18 cellular contexts compared by ENCODE assay signal in genomic region chr1:4971666-4972065, GRCh38.
DNase-seq lines count a peak whose midpoint lies in the region; ATAC-seq, FAIRE-seq and TF ChIP-seq lines count a peak whose summit lies in the region.
"Had no signal": no experiment of that assay in that cellular context is flagged by ENCODE, and none has a peak within 500 bp of the region (broad histone marks: within the 10 kb centered on the region; RNA-seq: fewer than 3 reads in every experiment).

No MANE protein-coding gene starts in this region.

- H3K23ac ChIP-seq in H1 (ENCODE audit: insufficient read length), result no peak overlapping the region

- no peaks in the 10 kb centered on the region for H3K27me3 Mint-ChIP-seq in osteocyte (ENCODE audit: unreplicated experiment)

- H3K18ac ChIP-seq in H1 (ENCODE audit: extremely low read depth, low read length), result no peak overlapping the region

- no peaks in the 10 kb centered on the region for H3K79me2 ChIP-seq in H1 (ENCODE audit: control insufficient read depth in 1 of 2, insufficient read depth in 2 of 2, low read length in 2 of 2)

- TF ChIP-seq CTCF in H1 (IDR thresholded peaks at IDR 0.05; ENCODE audit: control extremely low read depth in 1 of 3, insufficient read depth in 1 of 3, low read depth in 1 of 3, low read length in 3 of 3) (no peak), osteocyte (IDR thresholded peaks at IDR 0.05) (no peak)

- H3K36me3 ChIP-seq in H1 (ENCODE audit: control insufficient read depth in 2 of 4, insufficient read depth in 4 of 4, low read length in 3 of 4), result no peaks in the 10 kb centered on the region
- H3K36me3 ChIP-seq: BLaER1, HAP-1 had no signal

- peak; percentile 41 for DNase-seq in activated effector memory CD4-positive, alpha-beta T cell treated with anti-CD3 and anti-CD28 coated beads, Interleukin-2, amount 50 U/mL, for 16 hours
- no peak for DNase-seq in activated effector memory CD4-positive, alpha-beta T cell treated with Interleukin-2 at 50 U/mL for 16 hours
- no peak for DNase-seq in H1 (ENCODE audit: low read depth in 1 of 2, low spot score in 2 of 2)
- DNase-seq in osteocyte (ENCODE audit: extremely low spot score, unreplicated experiment), result peak; percentile 72
- DNase-seq in activated CD4-positive, alpha-beta T cell treated with anti-CD3 and anti-CD28 coated beads for 1 hour, result no peak
- DNase-seq: 8988T; CD4-positive, alpha-beta memory T cell; DMS153; DMS79; GDM1 had no signal

- no peak overlapping the region for H3K4ac ChIP-seq in H1 (replicated peaks; ENCODE audit: insufficient read length, low read depth, low read length)

- H3K9me3 ChIP-seq in H1 (ENCODE audit: insufficient read depth in 2 of 2, low read depth in 1 of 2, low read length in 1 of 2), result no peaks in the 10 kb centered on the region
- H3K9me3 ChIP-seq: BLaER1, HAP-1 had no signal

- ATAC-seq in GM19463 (IDR thresholded peaks at IDR 0.05; ENCODE audit: unreplicated experiment) (no peak), GM21529 (IDR thresholded peaks at IDR 0.05; ENCODE audit: unreplicated experiment) (no peak)
- ATAC-seq: HepG2 had no signal

- H3K9me3 Mint-ChIP-seq in osteocyte (ENCODE audit: unreplicated experiment), result peaks cover 29% of the 10 kb centered on the region

- no peaks in the 10 kb centered on the region for H3K4me1 Mint-ChIP-seq in osteocyte (ENCODE audit: unreplicated experiment)
- H3K4me1 Mint-ChIP-seq: CD14-positive monocyte had no signal

- H2AK5ac ChIP-seq in H1 (ENCODE audit: low read depth, low read length), result 0 out of 2 replicates have a peak overlapping the region, but pooled peaks have one; percentile 33

- H4K8ac ChIP-seq in H1 (ENCODE audit: extremely low read depth, insufficient read depth, low read length), result no peak overlapping the region

- H2AFZ ChIP-seq in H1 (ENCODE audit: low read length), result no peak overlapping the region

- H3K4me3 ChIP-seq in H1 (ENCODE audit: extremely low read depth in 1 of 4, insufficient read depth in 2 of 4, low read depth in 3 of 4, low read length in 4 of 4), result no peak overlapping the region
- H3K4me3 ChIP-seq: BLaER1, HAP-1 had no signal

- H4K91ac ChIP-seq in H1 (replicated peaks; ENCODE audit: insufficient read length, low read length), result no peak overlapping the region

- H4K20me1 ChIP-seq in H1 (replicated peaks in 1 of 2; ENCODE audit: control insufficient read depth in 1 of 2, insufficient read depth in 2 of 2, low read length in 2 of 2), result no peaks in the 10 kb centered on the region
- H4K20me1 ChIP-seq: BLaER1 had no signal

- no peak overlapping the region for H2BK15ac ChIP-seq in H1 (ENCODE audit: low read length)

- H2BK20ac ChIP-seq in H1 (ENCODE audit: low read length), result no peak overlapping the region

- 83% methylated on average over 3 of the region's 3 CpGs; no CpG with 5 or more reads in 1 of the 2 experiments for WGBS in H1 (ENCODE audit: extremely low coverage in 1 of 2, insufficient coverage in 1 of 2, insufficient read length in 1 of 2, insufficient replicate concordance in 2 of 2, low coverage in 1 of 2, low lambda C conversion rate in 2 of 2, missing lambda C conversion rate in 1 of 2), 2 experiments

- no peak overlapping the region for H3K9ac ChIP-seq in H1 (replicated peaks in 1 of 4; ENCODE audit: extremely low read depth in 1 of 4, low read depth in 3 of 4, low read length in 3 of 4)
- H3K9ac ChIP-seq: BLaER1 had no signal

- TF ChIP-seq EP300 in H1 (IDR thresholded peaks at IDR 0.05; ENCODE audit: borderline replicate concordance in 1 of 2, low read depth in 2 of 2, low read length in 2 of 2), result no peak

- no peak overlapping the region for H3K56ac ChIP-seq in H1 (replicated peaks; ENCODE audit: insufficient read length, low read depth, low read length)

- H3K27ac ChIP-seq in H1 (ENCODE audit: low read depth, low read length), result no peak overlapping the region
- H3K27ac ChIP-seq: BLaER1 had no signal

- H2BK12ac ChIP-seq in H1 (ENCODE audit: low read depth, low read length), result peak overlapping the region; percentile 4; the same call in 1 of the 2 replicates

- no peak for FAIRE-seq in H1 (lab: Jason Lieb, UNC)
- FAIRE-seq: GM12892, GM18507, HepG2 had no signal

- H2BK5ac ChIP-seq in H1 (ENCODE audit: low read depth, low read length), result no peak overlapping the region

- no peak overlapping the region for H3K4me3 Mint-ChIP-seq in osteocyte (ENCODE audit: unreplicated experiment)
- H3K4me3 Mint-ChIP-seq: CD14-positive monocyte had no signal

- POLR2A ChIA-PET in H1 (lab: Charles Lee; ENCODE audit: partially characterized antibody), result no interaction called here

- no peak for TF ChIP-seq POLR2A in H1 (IDR thresholded peaks at IDR 0.05; ENCODE audit: control extremely low read depth in 1 of 2, low read depth in 2 of 2, low read length in 2 of 2)

- H3K27ac Mint-ChIP-seq in osteocyte (ENCODE audit: unreplicated experiment), result no peak overlapping the region
- H3K27ac Mint-ChIP-seq: CD14-positive monocyte; CD4-positive, alpha-beta memory T cell had no signal

- no peaks in the 10 kb centered on the region for H3K23me2 ChIP-seq in H1 (ENCODE audit: low read depth, low read length)

- H3K14ac ChIP-seq in H1 (ENCODE audit: insufficient read length), result no peak overlapping the region

- no peak for TF ChIP-seq RAD21 in H1 (IDR thresholded peaks at IDR 0.05 in 1 of 2, conservative IDR thresholded peaks at IDR 0.05 in 1 of 2; ENCODE audit: low read depth in 2 of 2, low read length in 2 of 2)

- CTCF ChIA-PET in H1 (lab: Charles Lee; ENCODE audit: partially characterized antibody), result no interaction called here

- H3K79me1 ChIP-seq in H1 (ENCODE audit: low read depth, low read length), result no peaks in the 10 kb centered on the region

- H4K5ac ChIP-seq in H1 (ENCODE audit: insufficient read length, low read depth, low read length), result no peak overlapping the region

- H3K4me1 ChIP-seq in H1 (replicated peaks in 1 of 4; ENCODE audit: control insufficient read depth in 3 of 4, insufficient read depth in 4 of 4, low read length in 3 of 4), result no peaks in the 10 kb centered on the region
- H3K4me1 ChIP-seq: BLaER1, HAP-1 had no signal

- no peak overlapping the region for H2BK120ac ChIP-seq in H1 (replicated peaks; ENCODE audit: low read depth, low read length)

- no peak overlapping the region for H3K4me2 ChIP-seq in H1 (ENCODE audit: insufficient read depth in 1 of 2, low read depth in 2 of 2, low read length in 2 of 2)
- H3K4me2 ChIP-seq: BLaER1 had no signal

- no peaks in the 10 kb centered on the region for H3K27me3 ChIP-seq in H1 (replicated peaks in 1 of 4; ENCODE audit: control insufficient read depth in 3 of 4, extremely low read depth in 1 of 4, insufficient read depth in 3 of 4, low read length in 3 of 4)
- H3K27me3 ChIP-seq: BLaER1 had no signal

- H3K36me3 Mint-ChIP-seq in osteocyte (ENCODE audit: unreplicated experiment), result peaks cover 2% of the 10 kb centered on the region
- H3K36me3 Mint-ChIP-seq: CD14-positive monocyte; CD4-positive, alpha-beta memory T cell had no signal

TF ChIP-seq in H1, 55 proteins besides CTCF, POLR2A, EP300 and RAD21:
- TF ChIP-seq BCL11A (IDR thresholded peaks at IDR 0.05; ENCODE audit: low read depth in 2 of 2, low read length in 2 of 2) (no peak), CREB1 (IDR thresholded peaks at IDR 0.05) (no peak), RFX5 (IDR thresholded peaks at IDR 0.05; ENCODE audit: borderline replicate concordance, low read depth, low read length) (no peak), POLR2AphosphoS5 (IDR thresholded peaks at IDR 0.05; ENCODE audit: low read depth, low read length) (no peak), FOSL1 (IDR thresholded peaks at IDR 0.05; ENCODE audit: insufficient read depth, low read depth, low read length) (no peak), TCF12 (IDR thresholded peaks at IDR 0.05; ENCODE audit: low read depth, low read length) (no peak), KDM4A (IDR thresholded peaks at IDR 0.05; ENCODE audit: low read depth, low read length, severe bottlenecking) (no peak)

Comparison
In these comparisons a context has a peak if more than half of its experiments do, and no peak if none do; other contexts are left out.
1. DNase-seq: peak in activated effector memory CD4-positive, alpha-beta T cell treated with anti-CD3 and anti-CD28 coated beads, Interleukin-2, amount 50 U/mL, for 16 hours (single experiment) and osteocyte (single experiment); none in activated effector memory CD4-positive, alpha-beta T cell treated with Interleukin-2 at 50 U/mL for 16 hours (single experiment), H1 (0 of 2) and activated CD4-positive, alpha-beta T cell treated with anti-CD3 and anti-CD28 coated beads for 1 hour (single experiment).